Comparison of ENCODE assay signal across 32 cellular contexts in genomic region chr11:57015679-57016078, GRCh38. TPM values are rescaled to one million over a fixed set of nuclear protein-coding genes. Genes with fewer than 3 reads are reported as not detected.
"Had no signal": no experiment of that assay in that cellular context is flagged by ENCODE, and none has a peak within 500 bp of the region (broad histone marks: within the 10 kb centered on the region; RNA-seq: fewer than 3 reads in every experiment).

No MANE protein-coding gene starts in this region.

- FAIRE-seq: bronchial epithelial cell, TTC549 had no signal

- H3K4me3 ChIP-seq: ascending aorta, cardiac muscle cell had no signal

- H3K36me3 ChIP-seq: ascending aorta, cardiac muscle cell had no signal

- H3K27me3 ChIP-seq: ascending aorta, cardiac muscle cell had no signal

- ATAC-seq: activated CD8-positive, alpha-beta memory T cell treated with anti-CD3 and anti-CD28 coated beads, Interleukin-2, amount 10 ng/mL, durations not matched to agents 7 days and 5 days; activated CD8-positive, alpha-beta T cell treated with anti-CD3 and anti-CD28 coated beads, Interleukin-2, amount 10 ng/mL, durations not matched to agents 7 days and 5 days; activated naive CD8-positive, alpha-beta T cell treated with anti-CD3 and anti-CD28 coated beads, Interleukin-2, amount 50 U/mL, for 24 hours had no signal

- H3K4me1 ChIP-seq: ascending aorta had no signal

- DNase-seq: activated B cell treated with CpG ODN at 0.5 μM for 24 hours; activated CD4-positive, alpha-beta memory T cell treated with anti-CD3 and anti-CD28 coated beads, Interleukin-2, amount 10 ng/mL, durations not matched to agents 7 days and 5 days; activated CD4-positive, alpha-beta T cell treated with anti-CD3 and anti-CD28 coated beads for 4 hours; activated CD4-positive, alpha-beta T cell treated with anti-CD3 and anti-CD28 coated beads, Interleukin-2, amount 10 ng/mL, durations not matched to agents 7 days and 5 days; activated CD4-positive, alpha-beta T cell treated with anti-CD3 and anti-CD28 coated beads, Interleukin-2, amount 50 U/mL, for 48 hours; activated CD4-positive, CD25-positive, alpha-beta regulatory T cell treated with anti-CD3 and anti-CD28 coated beads, Interleukin-2, amount 50 U/mL, for 72 hours; activated CD8-positive, alpha-beta memory T cell treated with anti-CD3 and anti-CD28 coated beads for 24 hours; activated CD8-positive, alpha-beta memory T cell treated with anti-CD3 and anti-CD28 coated beads, Interleukin-2, amount 10 ng/mL, durations not matched to agents 7 days and 5 days; activated CD8-positive, alpha-beta memory T cell treated with anti-CD3 and anti-CD28 coated beads, Interleukin-2, amount 50 U/mL, for 48 hours; activated CD8-positive, alpha-beta T cell treated with anti-CD3 and anti-CD28 coated beads, Interleukin-2, amount 10 ng/mL, durations not matched to agents 7 days and 5 days; activated effector memory CD4-positive, alpha-beta T cell treated with Interleukin-2 at 50 U/mL for 16 hours; activated gamma-delta T cell; activated naive CD4-positive, alpha-beta T cell treated with anti-CD3 and anti-CD28 coated beads, Interleukin-2, amount 10 ng/mL, durations not matched to agents 7 days and 5 days; activated naive CD4-positive, alpha-beta T cell treated with Interleukin-2 at 50 U/mL for 16 hours; activated naive CD8-positive, alpha-beta T cell treated with anti-CD3 and anti-CD28 coated beads, Interleukin-2, amount 10 ng/mL, durations not matched to agents 7 days and 5 days; activated naive CD8-positive, alpha-beta T cell treated with anti-CD3 and anti-CD28 coated beads, Interleukin-2, amount 50 U/mL, for 24 hours; activated T-cell treated with anti-CD3 and anti-CD28 coated beads, Interleukin-2, amount 50 U/mL, for 24 hours; activated T-cell treated with anti-CD3 and anti-CD28 coated beads, Interleukin-2, amount 50 U/mL, for 48 hours; amygdala; anterior cingulate cortex; caudate nucleus; cerebellar nuclear complex; T-helper 2 cell; T-helper 9 cell had no signal

- H3K27ac ChIP-seq: ascending aorta, cardiac muscle cell, VCaP had no signal

- H3K9me3 ChIP-seq: ascending aorta had no signal

RNA-seq across cellular contexts. Expression of gene OR5AK2, which starts 27.0 kb away (rescaled TPM):
- total RNA-seq: activated B cell treated with CpG ODN at 0.5 μM for 24 hours; activated CD4-positive, alpha-beta memory T cell treated with anti-CD3 and anti-CD28 coated beads, Interleukin-2, amount 10 ng/mL, durations not matched to agents 7 days and 5 days; activated CD4-positive, alpha-beta T cell treated with anti-CD3 and anti-CD28 coated beads, Interleukin-2, amount 10 ng/mL, durations not matched to agents 7 days and 5 days; activated CD8-positive, alpha-beta memory T cell treated with anti-CD3 and anti-CD28 coated beads, Interleukin-2, amount 10 ng/mL, durations not matched to agents 7 days and 5 days; activated CD8-positive, alpha-beta T cell treated with anti-CD3 and anti-CD28 coated beads, Interleukin-2, amount 10 ng/mL, durations not matched to agents 7 days and 5 days; activated naive CD8-positive, alpha-beta T cell treated with anti-CD3 and anti-CD28 coated beads, Interleukin-2, amount 10 ng/mL, durations not matched to agents 7 days and 5 days; activated T-helper 2 cell treated with anti-CD3 and anti-CD28 coated beads, Interferon-gamma antibody, Interleukin-2, Interleukin-4, amounts not matched to agents 10 μg/mL and 5 μg/mL and 100 μg/mL, durations not matched to agents 14 hours and 24 hours and 36 hours; ascending aorta; bronchial epithelial cell; cardiac muscle cell; chondrocyte had no signal
- polyA plus RNA-seq: adipose tissue, cardiac muscle cell had no signal
